Comparison of ENCODE assay signal across 2 cellular contexts in the genomic region with DNA sequence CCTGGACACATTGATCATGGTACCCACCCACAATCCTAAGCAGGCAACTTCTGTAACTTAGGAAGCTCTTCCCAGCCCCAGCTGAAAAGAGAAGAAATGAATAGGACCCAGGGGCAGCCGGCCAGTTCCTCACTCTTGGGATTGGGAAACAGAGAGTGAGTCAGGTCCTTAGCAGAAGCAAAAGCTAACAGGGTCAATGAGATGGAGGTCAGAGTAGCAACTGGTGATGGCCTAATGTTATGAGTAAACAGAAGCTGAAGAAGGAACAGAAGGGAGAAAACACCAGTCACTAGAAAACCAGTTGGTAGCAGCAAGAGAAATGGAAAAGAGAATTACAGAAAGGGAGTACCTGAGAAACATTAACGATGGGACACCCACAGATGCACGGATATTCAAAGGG.
TF ChIP-seq lines count a peak whose summit lies in the region.

No MANE protein-coding gene starts in this region.

TF ChIP-seq in liver, 16 proteins besides CTCF, POLR2A, EP300 and RAD21:
- TF ChIP-seq FOXA1 (IDR thresholded peaks at IDR 0.05) = no peak
- peak in 1 of 2 donors; percentile 24 for TF ChIP-seq RXRA (IDR thresholded peaks at IDR 0.05)
- TF ChIP-seq NR2F2 (IDR thresholded peaks at IDR 0.05) = peak; percentile 51
TF ChIP-seq in liver: peak in this region for 2.

TF ChIP-seq in HepG2, 621 proteins besides CTCF, POLR2A, EP300 and RAD21:
- TF ChIP-seq GATAD1 (CRISPR knock-in tag; IDR thresholded peaks at IDR 0.05) = no peak
- no peak for TF ChIP-seq MTF2 (CRISPR knock-in tag; IDR thresholded peaks at IDR 0.05; ENCODE audit: borderline replicate concordance)
- TF ChIP-seq HNRNPH1 (optimal IDR thresholded peaks at IDR 0.05; ENCODE audit: low read depth, low read length) = no peak
- TF ChIP-seq ZNF773 (CRISPR knock-in tag; IDR thresholded peaks at IDR 0.05; ENCODE audit: borderline replicate concordance) = no peak
- TF ChIP-seq, protein P1, sequence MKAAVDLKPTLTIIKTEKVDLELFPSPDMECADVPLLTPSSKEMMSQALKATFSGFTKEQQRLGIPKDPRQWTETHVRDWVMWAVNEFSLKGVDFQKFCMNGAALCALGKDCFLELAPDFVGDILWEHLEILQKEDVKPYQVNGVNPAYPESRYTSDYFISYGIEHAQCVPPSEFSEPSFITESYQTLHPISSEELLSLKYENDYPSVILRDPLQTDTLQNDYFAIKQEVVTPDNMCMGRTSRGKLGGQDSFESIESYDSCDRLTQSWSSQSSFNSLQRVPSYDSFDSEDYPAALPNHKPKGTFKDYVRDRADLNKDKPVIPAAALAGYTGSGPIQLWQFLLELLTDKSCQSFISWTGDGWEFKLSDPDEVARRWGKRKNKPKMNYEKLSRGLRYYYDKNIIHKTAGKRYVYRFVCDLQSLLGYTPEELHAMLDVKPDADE (CRISPR knock-in tag; IDR thresholded peaks at IDR 0.05) = no peak
- no peak for TF ChIP-seq ZNF451 (CRISPR knock-in tag; IDR thresholded peaks at IDR 0.05)
- TF ChIP-seq, protein P2, sequence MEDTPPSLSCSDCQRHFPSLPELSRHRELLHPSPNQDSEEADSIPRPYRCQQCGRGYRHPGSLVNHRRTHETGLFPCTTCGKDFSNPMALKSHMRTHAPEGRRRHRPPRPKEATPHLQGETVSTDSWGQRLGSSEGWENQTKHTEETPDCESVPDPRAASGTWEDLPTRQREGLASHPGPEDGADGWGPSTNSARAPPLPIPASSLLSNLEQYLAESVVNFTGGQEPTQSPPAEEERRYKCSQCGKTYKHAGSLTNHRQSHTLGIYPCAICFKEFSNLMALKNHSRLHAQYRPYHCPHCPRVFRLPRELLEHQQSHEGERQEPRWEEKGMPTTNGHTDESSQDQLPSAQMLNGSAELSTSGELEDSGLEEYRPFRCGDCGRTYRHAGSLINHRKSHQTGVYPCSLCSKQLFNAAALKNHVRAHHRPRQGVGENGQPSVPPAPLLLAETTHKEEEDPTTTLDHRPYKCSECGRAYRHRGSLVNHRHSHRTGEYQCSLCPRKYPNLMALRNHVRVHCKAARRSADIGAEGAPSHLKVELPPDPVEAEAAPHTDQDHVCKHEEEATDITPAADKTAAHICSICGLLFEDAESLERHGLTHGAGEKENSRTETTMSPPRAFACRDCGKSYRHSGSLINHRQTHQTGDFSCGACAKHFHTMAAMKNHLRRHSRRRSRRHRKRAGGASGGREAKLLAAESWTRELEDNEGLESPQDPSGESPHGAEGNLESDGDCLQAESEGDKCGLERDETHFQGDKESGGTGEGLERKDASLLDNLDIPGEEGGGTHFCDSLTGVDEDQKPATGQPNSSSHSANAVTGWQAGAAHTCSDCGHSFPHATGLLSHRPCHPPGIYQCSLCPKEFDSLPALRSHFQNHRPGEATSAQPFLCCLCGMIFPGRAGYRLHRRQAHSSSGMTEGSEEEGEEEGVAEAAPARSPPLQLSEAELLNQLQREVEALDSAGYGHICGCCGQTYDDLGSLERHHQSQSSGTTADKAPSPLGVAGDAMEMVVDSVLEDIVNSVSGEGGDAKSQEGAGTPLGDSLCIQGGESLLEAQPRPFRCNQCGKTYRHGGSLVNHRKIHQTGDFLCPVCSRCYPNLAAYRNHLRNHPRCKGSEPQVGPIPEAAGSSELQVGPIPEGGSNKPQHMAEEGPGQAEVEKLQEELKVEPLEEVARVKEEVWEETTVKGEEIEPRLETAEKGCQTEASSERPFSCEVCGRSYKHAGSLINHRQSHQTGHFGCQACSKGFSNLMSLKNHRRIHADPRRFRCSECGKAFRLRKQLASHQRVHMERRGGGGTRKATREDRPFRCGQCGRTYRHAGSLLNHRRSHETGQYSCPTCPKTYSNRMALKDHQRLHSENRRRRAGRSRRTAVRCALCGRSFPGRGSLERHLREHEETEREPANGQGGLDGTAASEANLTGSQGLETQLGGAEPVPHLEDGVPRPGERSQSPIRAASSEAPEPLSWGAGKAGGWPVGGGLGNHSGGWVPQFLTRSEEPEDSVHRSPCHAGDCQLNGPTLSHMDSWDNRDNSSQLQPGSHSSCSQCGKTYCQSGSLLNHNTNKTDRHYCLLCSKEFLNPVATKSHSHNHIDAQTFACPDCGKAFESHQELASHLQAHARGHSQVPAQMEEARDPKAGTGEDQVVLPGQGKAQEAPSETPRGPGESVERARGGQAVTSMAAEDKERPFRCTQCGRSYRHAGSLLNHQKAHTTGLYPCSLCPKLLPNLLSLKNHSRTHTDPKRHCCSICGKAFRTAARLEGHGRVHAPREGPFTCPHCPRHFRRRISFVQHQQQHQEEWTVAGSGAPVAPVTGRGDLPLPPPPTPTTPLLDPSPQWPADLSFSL (CRISPR knock-in tag; IDR thresholded peaks at IDR 0.05) = no peak
- TF ChIP-seq NPAS2 (CRISPR knock-in tag; IDR thresholded peaks at IDR 0.05; ENCODE audit: borderline replicate concordance) = no peak
- TF ChIP-seq TCF7L2 (IDR thresholded peaks at IDR 0.05; ENCODE audit: low read depth, low read length) = no peak
- TF ChIP-seq NFE2L1 (CRISPR knock-in tag; IDR thresholded peaks at IDR 0.05; ENCODE audit: borderline replicate concordance) = no peak
- no peak for TF ChIP-seq ZNF570 (CRISPR knock-in tag; IDR thresholded peaks at IDR 0.05; ENCODE audit: borderline replicate concordance)
- TF ChIP-seq IKZF4 (CRISPR knock-in tag; IDR thresholded peaks at IDR 0.05; ENCODE audit: borderline replicate concordance, low read depth, not compliant biosample characterization) = no peak
TF ChIP-seq in HepG2: peak in this region for 0.
